In the genomic region with DNA sequence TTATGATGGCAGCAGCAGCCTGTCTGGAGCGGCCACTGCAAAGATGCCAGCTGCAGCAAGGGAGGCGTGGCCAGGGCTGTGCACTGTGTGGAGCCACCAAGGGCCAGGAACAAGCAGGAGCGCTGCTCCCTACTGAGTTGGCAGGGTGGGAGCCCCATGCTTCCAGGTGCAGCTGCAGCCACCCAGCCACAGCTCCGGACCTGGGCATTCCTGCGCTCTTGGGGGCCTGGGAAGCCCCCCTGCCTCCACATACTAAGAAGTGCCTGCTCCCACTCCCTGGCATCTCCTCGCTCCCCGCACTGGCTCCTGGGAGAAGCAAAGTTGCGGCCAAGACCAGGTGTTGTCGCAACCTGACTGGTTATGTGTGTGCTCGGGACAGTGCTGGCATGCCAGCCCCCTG, we compare ENCODE assay signal across 37 cellular contexts.
"Had no signal": no experiment of that assay in that cellular context is flagged by ENCODE, and none has a peak within 500 bp of the region (broad histone marks: within the 10 kb centered on the region; RNA-seq: fewer than 3 reads in every experiment).

No MANE protein-coding gene starts in this region.

- H3K4me1 ChIP-seq: ascending aorta had no signal

- H3K36me3 ChIP-seq: cardiac muscle cell had no signal

- H3K9me3 Mint-ChIP-seq: activated CD4-positive, alpha-beta memory T cell treated with anti-CD3 and anti-CD28 coated beads for 36 hours; activated CD4-positive, alpha-beta T cell treated with anti-CD3 and anti-CD28 coated beads, Interleukin-2, amount 10 ng/mL, durations not matched to agents 24 days and 14 days; activated naive CD4-positive, alpha-beta T cell treated with anti-CD3 and anti-CD28 coated beads, Interleukin-2, amount 50 U/mL, for 24 hours; activated naive CD8-positive, alpha-beta T cell treated with anti-CD3 and anti-CD28 coated beads, Interleukin-2, amount 10 ng/mL, durations not matched to agents 7 days and 5 days; activated naive CD8-positive, alpha-beta T cell treated with anti-CD3 and anti-CD28 coated beads, Interleukin-2, amount 50 U/mL, for 24 hours; activated T-helper 2 cell treated with anti-CD3 and anti-CD28 coated beads, Interferon-gamma antibody, Interleukin-2, Interleukin-4, amounts not matched to agents 10 μg/mL and 5 μg/mL and 100 μg/mL, durations not matched to agents 14 hours and 24 hours and 36 hours; T-helper 1 cell treated with Interleukin-12 subunit alpha and Interleukin-12 subunit beta and Interleukin-4 antibody, amounts not matched to agents 30 μg/mL and 1 μg/mL, for 36 hours; T-helper 2 cell treated with Interferon-gamma antibody and Interleukin-4, amounts not matched to agents 5 μg/mL and 100 μg/mL, for 36 hours had no signal

- H3K27me3 ChIP-seq: ascending aorta, cardiac muscle cell had no signal

- H3K27ac ChIP-seq: ascending aorta, cardiac muscle cell, VCaP had no signal

- H3K27ac Mint-ChIP-seq: activated B cell treated with CpG ODN at 0.5 μM for 24 hours; activated CD4-positive, alpha-beta memory T cell treated with anti-CD3 and anti-CD28 coated beads for 36 hours; activated CD4-positive, alpha-beta T cell treated with anti-CD3 and anti-CD28 coated beads, Interleukin-2, amount 10 ng/mL, durations not matched to agents 24 days and 14 days; activated CD8-positive, alpha-beta memory T cell treated with anti-CD3 and anti-CD28 coated beads, Interleukin-2, amount 10 ng/mL, durations not matched to agents 7 days and 5 days; activated CD8-positive, alpha-beta T cell treated with anti-CD3 and anti-CD28 coated beads for 36 hours; activated naive CD4-positive, alpha-beta T cell treated with anti-CD3 and anti-CD28 coated beads, Interleukin-2, amount 10 ng/mL, durations not matched to agents 7 days and 5 days; activated naive CD4-positive, alpha-beta T cell treated with anti-CD3 and anti-CD28 coated beads, Interleukin-2, amount 50 U/mL, for 24 hours; activated naive CD8-positive, alpha-beta T cell; activated naive CD8-positive, alpha-beta T cell treated with anti-CD3 and anti-CD28 coated beads, Interleukin-2, amount 10 ng/mL, durations not matched to agents 7 days and 5 days; activated naive CD8-positive, alpha-beta T cell treated with anti-CD3 and anti-CD28 coated beads, Interleukin-2, amount 50 U/mL, for 24 hours; activated T-cell treated with anti-CD3 and anti-CD28 coated beads, Interleukin-2, amount 50 U/mL, for 24 hours; activated T-helper 2 cell treated with anti-CD3 and anti-CD28 coated beads, Interferon-gamma antibody, Interleukin-2, Interleukin-4, amounts not matched to agents 10 μg/mL and 5 μg/mL and 100 μg/mL, durations not matched to agents 14 hours and 24 hours and 36 hours; brain; T-helper 1 cell treated with Interleukin-12 subunit alpha and Interleukin-12 subunit beta and Interleukin-4 antibody, amounts not matched to agents 30 μg/mL and 1 μg/mL, for 36 hours; T-helper 2 cell treated with Interferon-gamma antibody and Interleukin-4, amounts not matched to agents 5 μg/mL and 100 μg/mL, for 36 hours had no signal

- FAIRE-seq: bronchial epithelial cell, TTC549 had no signal

- H3K4me3 Mint-ChIP-seq: activated B cell treated with CpG ODN at 0.5 μM for 24 hours; activated CD4-positive, alpha-beta memory T cell treated with anti-CD3 and anti-CD28 coated beads for 36 hours; activated CD4-positive, alpha-beta T cell treated with anti-CD3 and anti-CD28 coated beads, Interleukin-2, amount 10 ng/mL, durations not matched to agents 24 days and 14 days; activated CD8-positive, alpha-beta memory T cell treated with anti-CD3 and anti-CD28 coated beads, Interleukin-2, amount 10 ng/mL, durations not matched to agents 7 days and 5 days; activated CD8-positive, alpha-beta T cell treated with anti-CD3 and anti-CD28 coated beads for 36 hours; activated naive CD4-positive, alpha-beta T cell treated with anti-CD3 and anti-CD28 coated beads, Interleukin-2, amount 10 ng/mL, durations not matched to agents 7 days and 5 days; activated naive CD4-positive, alpha-beta T cell treated with anti-CD3 and anti-CD28 coated beads, Interleukin-2, amount 50 U/mL, for 24 hours; activated naive CD8-positive, alpha-beta T cell; activated naive CD8-positive, alpha-beta T cell treated with anti-CD3 and anti-CD28 coated beads, Interleukin-2, amount 10 ng/mL, durations not matched to agents 7 days and 5 days; activated naive CD8-positive, alpha-beta T cell treated with anti-CD3 and anti-CD28 coated beads, Interleukin-2, amount 50 U/mL, for 24 hours; activated T-cell treated with anti-CD3 and anti-CD28 coated beads, Interleukin-2, amount 50 U/mL, for 24 hours; brain; central memory CD8-positive, alpha-beta T cell; T-helper 1 cell treated with Interleukin-12 subunit alpha and Interleukin-12 subunit beta and Interleukin-4 antibody, amounts not matched to agents 30 μg/mL and 1 μg/mL, for 36 hours; T-helper 2 cell treated with Interferon-gamma antibody and Interleukin-4, amounts not matched to agents 5 μg/mL and 100 μg/mL, for 36 hours had no signal

- DNase-seq: activated B cell treated with CpG ODN at 0.5 μM for 24 hours; activated CD4-positive, alpha-beta memory T cell treated with anti-CD3 and anti-CD28 coated beads for 36 hours; activated CD4-positive, alpha-beta T cell treated with anti-CD3 and anti-CD28 coated beads for 4 hours; activated CD4-positive, alpha-beta T cell treated with anti-CD3 and anti-CD28 coated beads, Interleukin-2, amount 10 ng/mL, durations not matched to agents 24 days and 14 days; activated CD4-positive, alpha-beta T cell treated with anti-CD3 and anti-CD28 coated beads, Interleukin-2, amount 50 U/mL, for 1 hour; activated CD4-positive, alpha-beta T cell treated with anti-CD3 and anti-CD28 coated beads, Interleukin-2, amount 50 U/mL, for 4 hours; activated CD4-positive, CD25-positive, alpha-beta regulatory T cell treated with anti-CD3 and anti-CD28 coated beads, Interleukin-2, amount 50 U/mL, for 72 hours; activated CD8-positive, alpha-beta memory T cell treated with anti-CD3 and anti-CD28 coated beads, Interleukin-2, amount 10 ng/mL, durations not matched to agents 7 days and 5 days; activated CD8-positive, alpha-beta memory T cell treated with anti-CD3 and anti-CD28 coated beads, Interleukin-2, amount 50 U/mL, for 48 hours; activated CD8-positive, alpha-beta T cell treated with anti-CD3 and anti-CD28 coated beads for 36 hours; activated effector memory CD4-positive, alpha-beta T cell treated with Interleukin-2 at 50 U/mL for 16 hours; activated gamma-delta T cell; activated naive CD4-positive, alpha-beta T cell treated with anti-CD3 and anti-CD28 coated beads, Interleukin-2, amount 10 ng/mL, durations not matched to agents 7 days and 5 days; activated naive CD4-positive, alpha-beta T cell treated with Interleukin-2 at 50 U/mL for 16 hours; activated naive CD8-positive, alpha-beta T cell treated with anti-CD3 and anti-CD28 coated beads, Interleukin-2, amount 10 ng/mL, durations not matched to agents 7 days and 5 days; activated naive CD8-positive, alpha-beta T cell treated with anti-CD3 and anti-CD28 coated beads, Interleukin-2, amount 50 U/mL, for 24 hours; activated T-cell treated with anti-CD3 and anti-CD28 coated beads, Interleukin-2, amount 50 U/mL, for 24 hours; activated T-cell treated with anti-CD3 and anti-CD28 coated beads, Interleukin-2, amount 50 U/mL, for 48 hours; amygdala; anterior cingulate cortex; caudate nucleus; cerebellar nuclear complex; T-helper 1 cell; T-helper 2 cell; T-helper 9 cell had no signal

- H3K27me3 Mint-ChIP-seq: activated B cell treated with CpG ODN at 0.5 μM for 24 hours; activated CD4-positive, alpha-beta memory T cell treated with anti-CD3 and anti-CD28 coated beads for 36 hours; activated CD4-positive, alpha-beta T cell treated with anti-CD3 and anti-CD28 coated beads, Interleukin-2, amount 10 ng/mL, durations not matched to agents 24 days and 14 days; activated CD8-positive, alpha-beta memory T cell treated with anti-CD3 and anti-CD28 coated beads, Interleukin-2, amount 10 ng/mL, durations not matched to agents 7 days and 5 days; activated CD8-positive, alpha-beta T cell treated with anti-CD3 and anti-CD28 coated beads for 36 hours; activated naive CD4-positive, alpha-beta T cell treated with anti-CD3 and anti-CD28 coated beads, Interleukin-2, amount 10 ng/mL, durations not matched to agents 7 days and 5 days; activated naive CD4-positive, alpha-beta T cell treated with anti-CD3 and anti-CD28 coated beads, Interleukin-2, amount 50 U/mL, for 24 hours; activated naive CD8-positive, alpha-beta T cell; activated naive CD8-positive, alpha-beta T cell treated with anti-CD3 and anti-CD28 coated beads, Interleukin-2, amount 10 ng/mL, durations not matched to agents 7 days and 5 days; activated naive CD8-positive, alpha-beta T cell treated with anti-CD3 and anti-CD28 coated beads, Interleukin-2, amount 50 U/mL, for 24 hours; activated T-cell treated with anti-CD3 and anti-CD28 coated beads, Interleukin-2, amount 50 U/mL, for 24 hours; brain; central memory CD8-positive, alpha-beta T cell had no signal

- H3K4me1 Mint-ChIP-seq: activated B cell treated with CpG ODN at 0.5 μM for 24 hours; activated CD4-positive, alpha-beta T cell treated with anti-CD3 and anti-CD28 coated beads, Interleukin-2, amount 10 ng/mL, durations not matched to agents 24 days and 14 days; activated CD8-positive, alpha-beta memory T cell treated with anti-CD3 and anti-CD28 coated beads, Interleukin-2, amount 10 ng/mL, durations not matched to agents 7 days and 5 days; activated naive CD4-positive, alpha-beta T cell treated with anti-CD3 and anti-CD28 coated beads, Interleukin-2, amount 10 ng/mL, durations not matched to agents 7 days and 5 days; activated naive CD4-positive, alpha-beta T cell treated with anti-CD3 and anti-CD28 coated beads, Interleukin-2, amount 50 U/mL, for 24 hours; activated naive CD8-positive, alpha-beta T cell treated with anti-CD3 and anti-CD28 coated beads, Interleukin-2, amount 10 ng/mL, durations not matched to agents 7 days and 5 days; activated naive CD8-positive, alpha-beta T cell treated with anti-CD3 and anti-CD28 coated beads, Interleukin-2, amount 50 U/mL, for 24 hours; brain; central memory CD8-positive, alpha-beta T cell had no signal

- H3K4me3 ChIP-seq: ascending aorta, cardiac muscle cell had no signal

- ATAC-seq: activated CD8-positive, alpha-beta memory T cell treated with anti-CD3 and anti-CD28 coated beads, Interleukin-2, amount 10 ng/mL, durations not matched to agents 7 days and 5 days; activated CD8-positive, alpha-beta T cell treated with anti-CD3 and anti-CD28 coated beads for 36 hours; activated naive CD8-positive, alpha-beta T cell treated with anti-CD3 and anti-CD28 coated beads, Interleukin-2, amount 50 U/mL, for 24 hours had no signal

- H3K36me3 Mint-ChIP-seq: activated CD4-positive, alpha-beta memory T cell treated with anti-CD3 and anti-CD28 coated beads for 36 hours; activated CD8-positive, alpha-beta memory T cell treated with anti-CD3 and anti-CD28 coated beads, Interleukin-2, amount 10 ng/mL, durations not matched to agents 7 days and 5 days; activated naive CD4-positive, alpha-beta T cell treated with anti-CD3 and anti-CD28 coated beads, Interleukin-2, amount 10 ng/mL, durations not matched to agents 7 days and 5 days; activated naive CD4-positive, alpha-beta T cell treated with anti-CD3 and anti-CD28 coated beads, Interleukin-2, amount 50 U/mL, for 24 hours; activated naive CD8-positive, alpha-beta T cell; activated naive CD8-positive, alpha-beta T cell treated with anti-CD3 and anti-CD28 coated beads, Interleukin-2, amount 10 ng/mL, durations not matched to agents 7 days and 5 days; brain had no signal

- H3K9me3 ChIP-seq: ascending aorta had no signal
